24 cellular contexts compared by ENCODE assay signal in the genomic region with DNA sequence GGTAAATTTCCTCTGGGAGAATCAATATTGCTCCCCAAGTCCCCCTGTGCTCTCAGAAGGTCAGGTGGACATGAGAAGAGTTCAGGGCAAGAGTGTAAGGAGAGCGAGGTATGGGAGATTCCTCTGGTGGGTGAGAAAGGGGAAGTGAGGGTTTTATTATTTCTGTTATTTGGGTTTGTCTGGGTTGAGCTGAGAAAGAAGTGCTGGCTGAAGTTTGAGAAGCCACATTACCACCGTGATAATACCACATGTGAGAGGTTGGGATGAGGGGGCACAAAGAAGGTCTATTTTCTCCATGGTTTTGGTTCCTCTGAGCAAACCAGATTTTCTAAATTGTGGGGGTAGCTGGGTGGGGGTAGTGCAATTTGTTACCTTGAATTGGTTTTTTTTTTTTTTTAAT.
A peak's percentile ranks its signal among the peaks of the same experiment; 100 is the strongest.
DNase-seq lines count a peak whose midpoint lies in the region; ATAC-seq lines count a peak whose summit lies in the region.
"Had no signal": no experiment of that assay in that cellular context is flagged by ENCODE, and none has a peak within 500 bp of the region (broad histone marks: within the 10 kb centered on the region; RNA-seq: fewer than 3 reads in every experiment).

No MANE protein-coding gene starts in this region.

- DNase-seq in MV-4-11 (lab: John Stamatoyannopoulos, UW) = peak; percentile 23
- no peak for DNase-seq in activated naive CD4-positive, alpha-beta T cell treated with Interleukin-2 at 50 U/mL for 16 hours
- DNase-seq in activated CD4-positive, alpha-beta T cell treated with anti-CD3 and anti-CD28 coated beads, Interleukin-2, amount 10 ng/mL, durations not matched to agents 7 days and 5 days = no peak
- no peak for DNase-seq in SW480 (ENCODE audit: low spot score)
- DNase-seq: activated naive CD4-positive, alpha-beta T cell treated with anti-CD3 and anti-CD28 coated beads, Interleukin-2, amount 50 U/mL, for 16 hours; activated T-cell treated with anti-CD3 and anti-CD28 coated beads, Interleukin-2, amount 50 U/mL, for 48 hours; C1 segment of cervical spinal cord; effector CD4-positive, alpha-beta T cell; gastrocnemius medialis; IMR-90; MG63; NCI-H1930; NCI-H226; stimulated activated CD4-positive, alpha-beta T cell treated with anti-CD3 and anti-CD28 coated beads, Interleukin-2, amount 100 ng/mL, for 48 hours; T-helper 9 cell had no signal

- no peak overlapping the region for H3K4me3 Mint-ChIP-seq in activated CD4-positive, alpha-beta T cell treated with anti-CD3 and anti-CD28 coated beads, Interleukin-2, amount 10 ng/mL, durations not matched to agents 7 days and 5 days
- H3K4me3 Mint-ChIP-seq: central memory CD8-positive, alpha-beta T cell; natural killer cell treated with Interleukin-12 subunit alpha and Interleukin-12 subunit beta and Interleukin-15 and Interleukin-18, amount 100 ng/mL, for 72 hours had no signal

- ATAC-seq in GM19023 (IDR thresholded peaks at IDR 0.05; ENCODE audit: unreplicated experiment) (peak; percentile 69), HG02852 (IDR thresholded peaks at IDR 0.05; ENCODE audit: unreplicated experiment) (peak; percentile 63), HG03025 (IDR thresholded peaks at IDR 0.05; ENCODE audit: low FRiP score, unreplicated experiment) (no peak)
- ATAC-seq: gastrocnemius medialis; natural killer cell treated with Interleukin-12 subunit alpha and Interleukin-12 subunit beta and Interleukin-15 and Interleukin-18, amount 100 ng/mL, for 72 hours had no signal

- no peak overlapping the region for H3K4me3 ChIP-seq in BLaER1 treated with 17β-estradiol and CSF1 and Interleukin-3, amounts not matched to agents 10 nM and 100 nM
- H3K4me3 ChIP-seq: ascending aorta, gastrocnemius medialis, MG63, SK-N-MC had no signal

- CTCF ChIA-PET in activated CD4-positive, alpha-beta T cell treated with anti-CD3 and anti-CD28 coated beads, Interleukin-2, amount 10 ng/mL, durations not matched to agents 7 days and 5 days (lab: Charles Lee) = no interaction called here

- H3K27ac Mint-ChIP-seq in activated CD4-positive, alpha-beta T cell treated with anti-CD3 and anti-CD28 coated beads, Interleukin-2, amount 10 ng/mL, durations not matched to agents 7 days and 5 days = no peak overlapping the region
- H3K27ac Mint-ChIP-seq: natural killer cell treated with Interleukin-12 subunit alpha and Interleukin-12 subunit beta and Interleukin-15 and Interleukin-18, amount 100 ng/mL, for 72 hours; progenitor cell of endocrine pancreas had no signal

- H4K20me1 ChIP-seq in BLaER1 treated with 17β-estradiol and CSF1 and Interleukin-3, amounts not matched to agents 10 nM and 100 nM = no peaks in the 10 kb centered on the region

- H3K4me1 Mint-ChIP-seq in activated CD4-positive, alpha-beta T cell treated with anti-CD3 and anti-CD28 coated beads, Interleukin-2, amount 10 ng/mL, durations not matched to agents 7 days and 5 days = no peaks in the 10 kb centered on the region
- H3K4me1 Mint-ChIP-seq: central memory CD8-positive, alpha-beta T cell had no signal

- peak overlapping the region in 6 of 11 experiments; percentile 5 to 27 (median 24); a peak in 8 of 22 replicates for H3K4me2 ChIP-seq in BLaER1 treated with 17β-estradiol and CSF1 and Interleukin-3, amounts not matched to agents 10 nM and 100 nM

- H3K9me3 ChIP-seq in BLaER1 treated with 17β-estradiol and CSF1 and Interleukin-3, amounts not matched to agents 10 nM and 100 nM (replicated peaks in 1 of 11) = peaks cover 0 to 10% (median 5%) of the 10 kb centered on the region in 11 experiments; a peak in 9 of 22 replicates
- H3K9me3 ChIP-seq: ascending aorta, gastrocnemius medialis, MG63 had no signal

- H3K27me3 Mint-ChIP-seq in activated CD4-positive, alpha-beta T cell treated with anti-CD3 and anti-CD28 coated beads, Interleukin-2, amount 10 ng/mL, durations not matched to agents 7 days and 5 days = peaks cover 8% of the 10 kb centered on the region
- H3K27me3 Mint-ChIP-seq: central memory CD8-positive, alpha-beta T cell had no signal

- H3K4me1 ChIP-seq in BLaER1 treated with 17β-estradiol and CSF1 and Interleukin-3, amounts not matched to agents 10 nM and 100 nM = peaks cover 0 to 11% (median 4%) of the 10 kb centered on the region in 10 experiments; a peak in 7 of 20 replicates
- H3K4me1 ChIP-seq: ascending aorta, gastrocnemius medialis had no signal

- no peaks in the 10 kb centered on the region for H3K36me3 Mint-ChIP-seq in activated CD4-positive, alpha-beta T cell treated with anti-CD3 and anti-CD28 coated beads, Interleukin-2, amount 10 ng/mL, durations not matched to agents 7 days and 5 days (ENCODE audit: low read depth)
- H3K36me3 Mint-ChIP-seq: natural killer cell treated with Interleukin-12 subunit alpha and Interleukin-12 subunit beta and Interleukin-15 and Interleukin-18, amount 100 ng/mL, for 72 hours had no signal

- no peaks in the 10 kb centered on the region for H3K9me3 Mint-ChIP-seq in activated CD4-positive, alpha-beta T cell treated with anti-CD3 and anti-CD28 coated beads, Interleukin-2, amount 10 ng/mL, durations not matched to agents 7 days and 5 days
- H3K9me3 Mint-ChIP-seq: natural killer cell treated with Interleukin-12 subunit alpha and Interleukin-12 subunit beta and Interleukin-15 and Interleukin-18, amount 100 ng/mL, for 72 hours had no signal

- H3K27ac ChIP-seq in BLaER1 treated with 17β-estradiol and CSF1 and Interleukin-3, amounts not matched to agents 10 nM and 100 nM = no peak overlapping the region
- H3K27ac ChIP-seq: ascending aorta, gastrocnemius medialis, SK-N-MC had no signal

- H3K9ac ChIP-seq in BLaER1 treated with 17β-estradiol and CSF1 and Interleukin-3, amounts not matched to agents 10 nM and 100 nM = no peak overlapping the region

- POLR2A ChIA-PET in activated CD4-positive, alpha-beta T cell treated with anti-CD3 and anti-CD28 coated beads, Interleukin-2, amount 10 ng/mL, durations not matched to agents 7 days and 5 days (lab: Charles Lee) = no interaction called here

- H3K36me3 ChIP-seq in BLaER1 treated with 17β-estradiol and CSF1 and Interleukin-3, amounts not matched to agents 10 nM and 100 nM = no peaks in the 10 kb centered on the region
- H3K36me3 ChIP-seq: ascending aorta, gastrocnemius medialis, MG63 had no signal

- H3K27me3 ChIP-seq in BLaER1 treated with 17β-estradiol and CSF1 and Interleukin-3, amounts not matched to agents 10 nM and 100 nM = no peaks in the 10 kb centered on the region
- H3K27me3 ChIP-seq: ascending aorta, gastrocnemius medialis, MG63 had no signal
